In genomic region chr1:17125756-17126237, GRCh38 we compare ENCODE assay signal across 9 cellular contexts. TPM values are rescaled to one million over a fixed set of nuclear protein-coding genes. Genes with fewer than 3 reads are reported as not detected.
A peak's percentile ranks its signal among the peaks of the same experiment; 100 is the strongest.
DNase-seq lines count a peak whose midpoint lies in the region; ATAC-seq and TF ChIP-seq lines count a peak whose summit lies in the region.
"Had no signal": no experiment of that assay in that cellular context is flagged by ENCODE, and none has a peak within 500 bp of the region (broad histone marks: within the 10 kb centered on the region; RNA-seq: fewer than 3 reads in every experiment).

No MANE protein-coding gene starts in this region.

- H3K79me2 ChIP-seq in HCT116 (ENCODE audit: insufficient read depth, low read length), result no peaks in the 10 kb centered on the region

- no peaks in the 10 kb centered on the region for H3K9me2 ChIP-seq in HCT116 (ENCODE audit: insufficient read depth)

- POLR2A ChIA-PET in HCT116 (lab: Charles Lee), result interaction anchor here (2.0 kb wide), 1 partner anchor 114 kb away, joined by 6 read pairs; no protein-coding TSS in a partner anchor
- POLR2A ChIA-PET in activated CD4-positive, alpha-beta memory T cell treated with anti-CD3 and anti-CD28 coated beads for 36 hours (lab: Charles Lee), result no interaction called here

- peaks cover 20% of the 10 kb centered on the region for H3K27me3 Mint-ChIP-seq in CD4-positive, CD25-positive, alpha-beta regulatory T cell
- H3K27me3 Mint-ChIP-seq in activated CD4-positive, alpha-beta memory T cell treated with anti-CD3 and anti-CD28 coated beads for 36 hours, result peaks cover 10% of the 10 kb centered on the region

- H3K4me2 ChIP-seq in HCT116 (ENCODE audit: low read length), result peak overlapping the region; percentile 56

- CTCF ChIA-PET in HCT116 (lab: Charles Lee), result interaction anchor here (0.7 to 4.9 kb wide), 11 partner anchors 63 to 281 kb away, joined by 3 to 71 read pairs (median 3); partner anchors contain the start of gene PADI3
- CTCF ChIA-PET in activated CD4-positive, alpha-beta memory T cell treated with anti-CD3 and anti-CD28 coated beads for 36 hours (lab: Charles Lee), result interaction anchor here (0.5 to 10.9 kb wide), 20 partner anchors 9 to 281 kb away, joined by 3 to 196 read pairs (median 4); no protein-coding TSS in a partner anchor

- no peak overlapping the region for H3K9ac ChIP-seq in HCT116 (ENCODE audit: low read length)

- H3K9me3 Mint-ChIP-seq in CD4-positive, CD25-positive, alpha-beta regulatory T cell, result no peaks in the 10 kb centered on the region
- H3K9me3 Mint-ChIP-seq in activated CD4-positive, alpha-beta memory T cell treated with anti-CD3 and anti-CD28 coated beads for 36 hours, result no peaks in the 10 kb centered on the region
- H3K9me3 Mint-ChIP-seq: IgD-negative memory B cell had no signal

- peak overlapping the region in 1 of 3 donors; percentile 48 for H3K27ac Mint-ChIP-seq in CD4-positive, CD25-positive, alpha-beta regulatory T cell
- no peak overlapping the region for H3K27ac Mint-ChIP-seq in activated CD4-positive, alpha-beta memory T cell treated with anti-CD3 and anti-CD28 coated beads for 36 hours
- H3K27ac Mint-ChIP-seq: IgD-negative memory B cell had no signal

- H3K4me3 Mint-ChIP-seq in CD4-positive, CD25-positive, alpha-beta regulatory T cell, result no peak overlapping the region
- no peak overlapping the region for H3K4me3 Mint-ChIP-seq in activated CD4-positive, alpha-beta memory T cell treated with anti-CD3 and anti-CD28 coated beads for 36 hours

- peak; percentile 92 to 99 (median 94) for TF ChIP-seq CTCF in HCT116 (IDR thresholded peaks at IDR 0.05 in 2 of 3, conservative IDR thresholded peaks at IDR 0.05 in 1 of 3; ENCODE audit: borderline replicate concordance in 1 of 3, insufficient read depth in 1 of 3, low read depth in 2 of 3, low read length in 2 of 3)

- no peak overlapping the region for H3K27ac ChIP-seq in CD4-positive, CD25-positive, alpha-beta regulatory T cell (ENCODE audit: insufficient read depth, low read length, poor library complexity, severe bottlenecking)
- no peak overlapping the region for H3K27ac ChIP-seq in HCT116 (ENCODE audit: low read depth, low read length)

- peak; percentile 52 to 71 for ATAC-seq in CD4-positive, CD25-positive, alpha-beta regulatory T cell (ENCODE audit: low read depth in 2 of 2)
- peak; percentile 88 for ATAC-seq in HCT116
- ATAC-seq in HG03039 (IDR thresholded peaks at IDR 0.05; ENCODE audit: unreplicated experiment), result no peak

- H3K4me1 ChIP-seq in CD4-positive, CD25-positive, alpha-beta regulatory T cell (ENCODE audit: control insufficient read depth, insufficient read depth, low read length, poor library complexity, severe bottlenecking), result no peaks in the 10 kb centered on the region
- peaks cover 14 to 38% of the 10 kb centered on the region in 2 experiments for H3K4me1 ChIP-seq in HCT116 (ENCODE audit: control insufficient read depth in 1 of 2, insufficient read depth in 2 of 2, low read length in 2 of 2)

- DNase-seq in CD4-positive, CD25-positive, alpha-beta regulatory T cell, result peak; percentile 53 to 67 (median 65)
- DNase-seq in HCT116 (ENCODE audit: low read depth, low spot score) (peak; percentile 70), NCI-H748 (lab: John Stamatoyannopoulos, UW; ENCODE audit: unreplicated experiment) (peak; percentile 58), dermis microvascular lymphatic vessel endothelial cell (ENCODE audit: low read depth in 2 of 2) (peak; percentile 51 to 75), medulla oblongata (ENCODE audit: extremely low spot score) (peak; percentile 91)
- DNase-seq in activated CD4-positive, alpha-beta memory T cell treated with anti-CD3 and anti-CD28 coated beads for 36 hours, result peak; percentile 86
- peak; percentile 63 for DNase-seq in stimulated activated CD8-positive, alpha-beta memory T cell treated with anti-CD3 and anti-CD28 coated beads, Interleukin-12 subunit alpha, Interleukin-12 subunit beta, amount 100 ng/mL, for 4 hours (ENCODE audit: low read depth)

- peaks cover 0 to 2% (median under 1%) of the 10 kb centered on the region in 4 donors for H3K4me1 Mint-ChIP-seq in CD4-positive, CD25-positive, alpha-beta regulatory T cell
- no peaks in the 10 kb centered on the region for H3K4me1 Mint-ChIP-seq in activated CD4-positive, alpha-beta memory T cell treated with anti-CD3 and anti-CD28 coated beads for 36 hours (ENCODE audit: low read depth)

- H3K4me3 ChIP-seq in CD4-positive, CD25-positive, alpha-beta regulatory T cell (ENCODE audit: low read depth, low read length), result no peak overlapping the region
- no peak overlapping the region for H3K4me3 ChIP-seq in HCT116 (replicated peaks in 1 of 2; ENCODE audit: low read depth in 1 of 2, low read length in 2 of 2)

- no peaks in the 10 kb centered on the region for H3K9me3 ChIP-seq in CD4-positive, CD25-positive, alpha-beta regulatory T cell (ENCODE audit: control insufficient read depth in 2 of 2, low read length in 2 of 2)
- H3K9me3 ChIP-seq in HCT116 (ENCODE audit: control insufficient read depth in 1 of 2, insufficient read depth in 1 of 2, low read depth in 1 of 2, low read length in 2 of 2), result no peaks in the 10 kb centered on the region

- BruUV-seq in HCT116 (replicated peaks; lab: Mats Ljungman, UMichigan), result no TSS peak

- no peaks in the 10 kb centered on the region for H4K20me1 ChIP-seq in HCT116 (ENCODE audit: insufficient read depth)

- H3K27me3 ChIP-seq in CD4-positive, CD25-positive, alpha-beta regulatory T cell (ENCODE audit: control insufficient read depth, insufficient read depth, low read length), result no peaks in the 10 kb centered on the region
- H3K27me3 ChIP-seq in HCT116 (ENCODE audit: insufficient read depth, low read length), result no peaks in the 10 kb centered on the region

- TF ChIP-seq RAD21 in HCT116 (IDR thresholded peaks at IDR 0.05; ENCODE audit: low read depth), result peak; percentile 100

- no peaks in the 10 kb centered on the region for H3K36me3 ChIP-seq in CD4-positive, CD25-positive, alpha-beta regulatory T cell (ENCODE audit: control insufficient read depth, insufficient read depth, low read length)
- no peaks in the 10 kb centered on the region for H3K36me3 ChIP-seq in HCT116 (ENCODE audit: control insufficient read depth in 1 of 2, insufficient read depth in 2 of 2, low read length in 2 of 2)

- RAD21 ChIA-PET in HCT116 (lab: Charles Lee; ENCODE audit: low non-redundant PET in 1 of 2, low total read pairs in 2 of 2, uncharacterized antibody in 2 of 2, unreplicated experiment in 2 of 2), result interaction anchor here (0.7 to 2.0 kb wide), 6 partner anchors 108 to 148 kb away, joined by 3 to 20 read pairs (median 7); no protein-coding TSS in a partner anchor

- H2AFZ ChIP-seq in HCT116 (ENCODE audit: low read depth, low read length, poor library complexity, severe bottlenecking), result peak overlapping the region; percentile 77

- intact Hi-C loops in HCT116 (cut with micrococcal nuclease), result loop anchor here (1.0 to 10.0 kb wide), 6 partner anchors 67 to 281 kb away; partner anchors contain the start of gene PADI6
- intact Hi-C loops in activated CD4-positive, alpha-beta memory T cell treated with anti-CD3 and anti-CD28 coated beads for 36 hours (cut with micrococcal nuclease), result loop anchor here (1.0 to 2.0 kb wide), 2 partner anchors 112 to 211 kb away; no protein-coding TSS in a partner anchor

- H3K36me3 Mint-ChIP-seq in CD4-positive, CD25-positive, alpha-beta regulatory T cell, result no peaks in the 10 kb centered on the region
- H3K36me3 Mint-ChIP-seq in activated CD4-positive, alpha-beta memory T cell treated with anti-CD3 and anti-CD28 coated beads for 36 hours, result no peaks in the 10 kb centered on the region
- H3K36me3 Mint-ChIP-seq: IgD-negative memory B cell had no signal

- no peak for TF ChIP-seq POLR2A in HCT116 (IDR thresholded peaks at IDR 0.05; ENCODE audit: borderline replicate concordance, extremely low read depth, insufficient read depth, insufficient read length)

TF ChIP-seq in HCT116, 20 proteins besides CTCF, POLR2A, EP300 and RAD21 (continues in another document):
- no peak for TF ChIP-seq ZFX (IDR thresholded peaks at IDR 0.05)
- no peak for TF ChIP-seq TCF7L2 (IDR thresholded peaks at IDR 0.05; ENCODE audit: borderline replicate concordance, extremely low read depth, insufficient read depth, insufficient read length)
- TF ChIP-seq CEBPB (IDR thresholded peaks at IDR 0.05; ENCODE audit: low read depth), result no peak
- no peak for TF ChIP-seq YY1 (IDR thresholded peaks at IDR 0.05; ENCODE audit: extremely low read depth, insufficient replicate concordance, low read depth, low read length)
- TF ChIP-seq, protein P1, sequence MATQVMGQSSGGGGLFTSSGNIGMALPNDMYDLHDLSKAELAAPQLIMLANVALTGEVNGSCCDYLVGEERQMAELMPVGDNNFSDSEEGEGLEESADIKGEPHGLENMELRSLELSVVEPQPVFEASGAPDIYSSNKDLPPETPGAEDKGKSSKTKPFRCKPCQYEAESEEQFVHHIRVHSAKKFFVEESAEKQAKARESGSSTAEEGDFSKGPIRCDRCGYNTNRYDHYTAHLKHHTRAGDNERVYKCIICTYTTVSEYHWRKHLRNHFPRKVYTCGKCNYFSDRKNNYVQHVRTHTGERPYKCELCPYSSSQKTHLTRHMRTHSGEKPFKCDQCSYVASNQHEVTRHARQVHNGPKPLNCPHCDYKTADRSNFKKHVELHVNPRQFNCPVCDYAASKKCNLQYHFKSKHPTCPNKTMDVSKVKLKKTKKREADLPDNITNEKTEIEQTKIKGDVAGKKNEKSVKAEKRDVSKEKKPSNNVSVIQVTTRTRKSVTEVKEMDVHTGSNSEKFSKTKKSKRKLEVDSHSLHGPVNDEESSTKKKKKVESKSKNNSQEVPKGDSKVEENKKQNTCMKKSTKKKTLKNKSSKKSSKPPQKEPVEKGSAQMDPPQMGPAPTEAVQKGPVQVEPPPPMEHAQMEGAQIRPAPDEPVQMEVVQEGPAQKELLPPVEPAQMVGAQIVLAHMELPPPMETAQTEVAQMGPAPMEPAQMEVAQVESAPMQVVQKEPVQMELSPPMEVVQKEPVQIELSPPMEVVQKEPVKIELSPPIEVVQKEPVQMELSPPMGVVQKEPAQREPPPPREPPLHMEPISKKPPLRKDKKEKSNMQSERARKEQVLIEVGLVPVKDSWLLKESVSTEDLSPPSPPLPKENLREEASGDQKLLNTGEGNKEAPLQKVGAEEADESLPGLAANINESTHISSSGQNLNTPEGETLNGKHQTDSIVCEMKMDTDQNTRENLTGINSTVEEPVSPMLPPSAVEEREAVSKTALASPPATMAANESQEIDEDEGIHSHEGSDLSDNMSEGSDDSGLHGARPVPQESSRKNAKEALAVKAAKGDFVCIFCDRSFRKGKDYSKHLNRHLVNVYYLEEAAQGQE (IDR thresholded peaks at IDR 0.05; ENCODE audit: low read depth), result no peak
- no peak for TF ChIP-seq SRF (IDR thresholded peaks at IDR 0.05; ENCODE audit: low read depth)
- no peak for TF ChIP-seq EZH2phosphoT487 (IDR thresholded peaks at IDR 0.05; ENCODE audit: borderline replicate concordance)
- TF ChIP-seq EGR1 (IDR thresholded peaks at IDR 0.05; ENCODE audit: low read depth), result no peak

RNA-seq across cellular contexts. Expression of gene PADI2, which starts 6.5 kb away (rescaled TPM):
- not detected for total RNA-seq in CD4-positive, CD25-positive, alpha-beta regulatory T cell
- under 1 TPM in 1 of 4 donors, not detected in 3; 0.08 TPM for polyA plus RNA-seq in CD4-positive, CD25-positive, alpha-beta regulatory T cell
- total RNA-seq in HCT116 (2021; ENCODE audit: unreplicated experiment) (2.7 TPM), dermis microvascular lymphatic vessel endothelial cell (under 0.01 TPM in 2 replicates)
- 2.4 and 2.9 TPM in 2 replicates for polyA plus RNA-seq in HCT116 (2012)
- total RNA-seq in activated CD4-positive, alpha-beta memory T cell treated with anti-CD3 and anti-CD28 coated beads for 36 hours, result not detected
